Comparison of ENCODE assay signal across 9 cellular contexts in the genomic region with DNA sequence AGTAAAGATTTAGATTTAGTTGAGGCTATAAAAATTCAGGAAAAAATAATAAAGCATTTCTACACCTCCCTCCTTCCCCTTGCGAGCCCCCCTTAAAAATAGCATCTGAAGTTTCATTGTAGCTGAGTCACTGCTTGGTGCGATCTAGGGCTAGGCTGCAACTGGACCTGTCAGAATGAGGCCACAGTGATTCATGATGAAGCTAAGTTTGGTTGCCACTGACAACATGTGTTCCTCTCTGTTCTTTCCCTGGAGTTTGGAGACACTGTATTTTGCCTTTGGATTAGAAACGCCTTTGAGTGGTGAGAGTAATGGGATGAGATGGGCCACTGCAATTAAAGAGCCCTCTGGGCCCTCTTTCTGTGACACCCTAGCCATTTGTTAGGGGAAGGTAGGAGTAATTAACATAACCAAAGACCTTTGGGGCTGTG.
A peak's percentile ranks its signal among the peaks of the same experiment; 100 is the strongest.
DNase-seq lines count a peak whose midpoint lies in the region; ATAC-seq and TF ChIP-seq lines count a peak whose summit lies in the region.
"Had no signal": no experiment of that assay in that cellular context is flagged by ENCODE, and none has a peak within 500 bp of the region (broad histone marks: within the 10 kb centered on the region; RNA-seq: fewer than 3 reads in every experiment).

No MANE protein-coding gene starts in this region.

- peak overlapping the region; percentile 3; the same call in 1 of the 2 replicates for H3K9ac ChIP-seq in OCI-LY1 (ENCODE audit: low read length)

- no peaks in the 10 kb centered on the region for H3K36me3 ChIP-seq in OCI-LY1 (ENCODE audit: insufficient read depth, low read length)

- peaks cover 84% of the 10 kb centered on the region for H3K4me1 ChIP-seq in OCI-LY1 (ENCODE audit: insufficient read depth, low read length, severe bottlenecking)

- no peak overlapping the region for H2AFZ ChIP-seq in OCI-LY1 (ENCODE audit: low read length)

- TF ChIP-seq CTCF in OCI-LY1 (IDR thresholded peaks at IDR 0.05; ENCODE audit: low read length), result no peak
- TF ChIP-seq CTCF in fibroblast of the aortic adventitia (IDR thresholded peaks at IDR 0.05; ENCODE audit: insufficient read depth, low read length), result no peak
- TF ChIP-seq CTCF in retinal pigment epithelial cell (conservative IDR thresholded peaks at IDR 0.05; ENCODE audit: low read depth, low read length), result no peak

- ATAC-seq in HG02970 (IDR thresholded peaks at IDR 0.05; ENCODE audit: low FRiP score, unreplicated experiment), result no peak
- ATAC-seq in HG02759 (IDR thresholded peaks at IDR 0.05; ENCODE audit: unreplicated experiment), result no peak

- peak; percentile 88 for DNase-seq in GM03348 (ENCODE audit: low spot score)
- peak; percentile 87 for DNase-seq in fibroblast of the aortic adventitia (ENCODE audit: low read depth)
- peak; percentile 61 for DNase-seq in retinal pigment epithelial cell (ENCODE audit: low read depth)
- no peak for DNase-seq in posterior vena cava (ENCODE audit: low spot score)
- no peak for DNase-seq in GF-D8 (lab: John Stamatoyannopoulos, UW)
- DNase-seq: activated CD4-positive, CD25-positive, alpha-beta regulatory T cell had no signal

- no peaks in the 10 kb centered on the region for H3K9me3 ChIP-seq in OCI-LY1 (ENCODE audit: low read length)

- H3K27ac ChIP-seq in OCI-LY1 (ENCODE audit: low read depth, low read length, poor library complexity, severe bottlenecking), result peak overlapping the region; percentile 92

- intact Hi-C loops in posterior vena cava (cut with DNase I), result no loop called here

- H3K79me2 ChIP-seq in OCI-LY1 (ENCODE audit: insufficient read depth, low read length), result no peaks in the 10 kb centered on the region

- no peak overlapping the region for H3K4me3 ChIP-seq in OCI-LY1 (ENCODE audit: low read depth, low read length, poor library complexity, severe bottlenecking)
- no peak overlapping the region for H3K4me3 ChIP-seq in fibroblast of the aortic adventitia (ENCODE audit: low read depth, low read length)
- H3K4me3 ChIP-seq in retinal pigment epithelial cell (ENCODE audit: low read length), result no peak overlapping the region

- H3K4me2 ChIP-seq in OCI-LY1 (ENCODE audit: low read length), result no peak overlapping the region

- H3K9me2 ChIP-seq in OCI-LY1 (ENCODE audit: low read depth, low read length), result no peaks in the 10 kb centered on the region

- H3F3A ChIP-seq in OCI-LY1 (ENCODE audit: insufficient read depth, low read length), result 0 out of 2 replicates have a peak, but pooled peaks cover 2% of the 10 kb centered on the region

- H3K27me3 ChIP-seq in OCI-LY1 (ENCODE audit: insufficient read depth, low read length), result no peaks in the 10 kb centered on the region

- H4K20me1 ChIP-seq in OCI-LY1 (ENCODE audit: insufficient read depth, low read length), result no peaks in the 10 kb centered on the region

Comparison
In these comparisons a context has a peak if more than half of its experiments do, and no peak if none do; other contexts are left out.
1. DNase-seq: peak in GM03348 (single experiment), fibroblast of the aortic adventitia (single experiment) and retinal pigment epithelial cell (single experiment); none in posterior vena cava (single experiment) and GF-D8 (single experiment).